In genomic region chr19:54029930-54030490, GRCh38 we compare ENCODE assay signal across 9 cellular contexts. TPM values are rescaled to one million over a fixed set of nuclear protein-coding genes. Genes with fewer than 3 reads are reported as not detected.
DNase-seq lines count a peak whose midpoint lies in the region; ATAC-seq lines count a peak whose summit lies in the region.
"Had no signal": no experiment of that assay in that cellular context is flagged by ENCODE, and none has a peak within 500 bp of the region (broad histone marks: within the 10 kb centered on the region; RNA-seq: fewer than 3 reads in every experiment).

No MANE protein-coding gene starts in this region.

- DNase-seq in NCI-H1417 (lab: John Stamatoyannopoulos, UW) = peak; percentile 3 to 60 (median 27)
- DNase-seq in NCI-H1417 treated with DMSO at 0.1 percent for 48 hours (lab: John Stamatoyannopoulos, UW) = no peak
- DNase-seq in NCI-H1930 (lab: John Stamatoyannopoulos, UW) = peak; percentile 57 to 74
- DNase-seq in activated CD4-positive, alpha-beta T cell treated with anti-CD3 and anti-CD28 coated beads for 4 hours = peak; percentile 37 to 44
- peak; percentile 85 for DNase-seq in dermis blood vessel endothelial cell
- peak; percentile 50 for DNase-seq in middle frontal gyrus (ENCODE audit: extremely low spot score, low spot score)
- peak; percentile 21 to 64 for DNase-seq in stimulated activated effector memory CD8-positive, alpha-beta T cell treated with anti-CD3 and anti-CD28 coated beads, Interleukin-12 subunit alpha, Interleukin-12 subunit beta, amount 100 ng/mL, for 72 hours (ENCODE audit: low spot score in 2 of 2)

- no peak overlapping the region for H3K27ac Mint-ChIP-seq in stimulated activated effector memory CD8-positive, alpha-beta T cell treated with anti-CD3 and anti-CD28 coated beads, Interleukin-12 subunit alpha, Interleukin-12 subunit beta, amount 100 ng/mL, for 72 hours

- no peaks in the 10 kb centered on the region for H3K9me3 Mint-ChIP-seq in stimulated activated effector memory CD8-positive, alpha-beta T cell treated with anti-CD3 and anti-CD28 coated beads, Interleukin-12 subunit alpha, Interleukin-12 subunit beta, amount 100 ng/mL, for 72 hours

- no peak overlapping the region for H3K4me3 Mint-ChIP-seq in stimulated activated effector memory CD8-positive, alpha-beta T cell treated with anti-CD3 and anti-CD28 coated beads, Interleukin-12 subunit alpha, Interleukin-12 subunit beta, amount 100 ng/mL, for 72 hours

- peaks cover 6% of the 10 kb centered on the region for H3K4me1 Mint-ChIP-seq in stimulated activated effector memory CD8-positive, alpha-beta T cell treated with anti-CD3 and anti-CD28 coated beads, Interleukin-12 subunit alpha, Interleukin-12 subunit beta, amount 100 ng/mL, for 72 hours

- ATAC-seq in stimulated activated effector memory CD8-positive, alpha-beta T cell treated with anti-CD3 and anti-CD28 coated beads, Interleukin-12 subunit alpha, Interleukin-12 subunit beta, amount 100 ng/mL, for 72 hours = no peak
- ATAC-seq in HG03025 (IDR thresholded peaks at IDR 0.05; ENCODE audit: low FRiP score, unreplicated experiment) = no peak

- H3K36me3 Mint-ChIP-seq in stimulated activated effector memory CD8-positive, alpha-beta T cell treated with anti-CD3 and anti-CD28 coated beads, Interleukin-12 subunit alpha, Interleukin-12 subunit beta, amount 100 ng/mL, for 72 hours = no peaks in the 10 kb centered on the region

RNA-seq across cellular contexts. Expression of gene VSTM1, which starts 33.7 kb away (rescaled TPM):
- total RNA-seq in dermis blood vessel endothelial cell = not detected in 2 replicates
- total RNA-seq: frontal cortex had no signal

RNA-seq across cellular contexts. Expression of gene CACNG6, which starts 38.6 kb away (rescaled TPM):
- total RNA-seq in dermis blood vessel endothelial cell = 0.84 and 0.85 TPM in 2 replicates

RNA-seq across cellular contexts. Expression of gene TARM1, which starts 51.2 kb away (rescaled TPM):
- total RNA-seq in dermis blood vessel endothelial cell = not detected in 2 replicates
- total RNA-seq: frontal cortex had no signal
